11 cellular contexts compared by ENCODE assay signal in genomic region chr14:45766247-45766646, GRCh38.
"Had no signal": no experiment of that assay in that cellular context is flagged by ENCODE, and none has a peak within 500 bp of the region (broad histone marks: within the 10 kb centered on the region; RNA-seq: fewer than 3 reads in every experiment).

No MANE protein-coding gene starts in this region.

- H3K4me3 ChIP-seq: GM23248, GM23338, HAP-1 had no signal

- FAIRE-seq: H1, H54 had no signal

- ATAC-seq: GM23338, HCT116 had no signal

- H3K36me3 ChIP-seq: HAP-1 had no signal

- H3K4me2 ChIP-seq: GM23338 had no signal

- DNase-seq: GM23248, GOT3, H7, H9, HCEC 1CT, HFFc6 had no signal

- H3K9ac ChIP-seq: GM23248 had no signal

- H3K27ac ChIP-seq: GM23248 had no signal

- H3K4me1 ChIP-seq: HAP-1 had no signal

- H2AFZ ChIP-seq: GM23248, GM23338 had no signal

- H3K9me3 ChIP-seq: HAP-1 had no signal
